ENCODE assay signal across 9 cellular contexts in genomic region chr1:46133181-46133658, GRCh38. TPM values are rescaled to one million over a fixed set of nuclear protein-coding genes. Genes with fewer than 3 reads are reported as not detected.
DNase-seq lines count a peak whose midpoint lies in the region; ATAC-seq, FAIRE-seq and TF ChIP-seq lines count a peak whose summit lies in the region.
"Had no signal": no experiment of that assay in that cellular context is flagged by ENCODE, and none has a peak within 500 bp of the region (broad histone marks: within the 10 kb centered on the region; RNA-seq: fewer than 3 reads in every experiment).

No MANE protein-coding gene starts in this region.

- FAIRE-seq in keratinocyte (lab: Jason Lieb, UNC) = no peak

- H2AFZ ChIP-seq in GM23248 (peak overlapping the region; percentile 87), Karpas-422 (ENCODE audit: low read length) (peak overlapping the region; percentile 77; the same call in 1 of the 2 replicates), keratinocyte (ENCODE audit: control insufficient read depth, low read length) (peak overlapping the region; percentile 51)

- H3K36me3 ChIP-seq in GM23248 (ENCODE audit: low read depth) (no peaks in the 10 kb centered on the region), Karpas-422 (ENCODE audit: insufficient read depth, low read length) (no peaks in the 10 kb centered on the region), keratinocyte (ENCODE audit: control insufficient read depth in 2 of 2, extremely low read depth in 1 of 2, insufficient read depth in 2 of 2, low read length in 2 of 2) (no peaks in the 10 kb centered on the region), subcutaneous abdominal adipose tissue (ENCODE audit: control insufficient read depth in 5 of 5, insufficient read depth in 5 of 5, low read length in 5 of 5) (no peaks in the 10 kb centered on the region)

- H3K4me2 ChIP-seq in GM23248 (ENCODE audit: unreplicated experiment) = peak overlapping the region; percentile 82
- H3K4me2 ChIP-seq in Karpas-422 (ENCODE audit: low read depth, low read length, poor library complexity, severe bottlenecking) = peak overlapping the region; percentile 82
- peak overlapping the region; percentile 96 for H3K4me2 ChIP-seq in keratinocyte (ENCODE audit: control insufficient read depth, extremely low read depth, insufficient read depth, low read depth, low read length)

- H3K4me3 Mint-ChIP-seq in activated CD8-positive, alpha-beta memory T cell treated with anti-CD3 and anti-CD28 coated beads, Interleukin-2, amount 10 ng/mL, durations not matched to agents 7 days and 5 days = peak overlapping the region; percentile 83

- 0 to 1% methylated on average over 16 to 22 of the region's 22 CpGs for WGBS in GM23248 (ENCODE audit: low coverage in 1 of 2, low lambda C conversion rate in 2 of 2, missing lambda C conversion rate in 2 of 2), 2 experiments

- no peak for TF ChIP-seq CTCF in astrocyte of the cerebellum (IDR thresholded peaks at IDR 0.05; ENCODE audit: low read depth, low read length, missing control alignments)
- no peak for TF ChIP-seq CTCF in keratinocyte (optimal IDR thresholded peaks at IDR 0.05 in 1 of 3, IDR thresholded peaks at IDR 0.05 in 1 of 3, conservative IDR thresholded peaks at IDR 0.05 in 1 of 3; ENCODE audit: extremely low read depth in 1 of 3, insufficient read depth in 2 of 3, low read length in 3 of 3)

- dilution Hi-C loops in keratinocyte (cut with MboI; ENCODE audit: extremely low pct_ligation_motif_present, low sequenced_read_pairs) = no loop called here

- no peaks in the 10 kb centered on the region for H3K9me3 ChIP-seq in GM23248 (ENCODE audit: low read depth)
- no peaks in the 10 kb centered on the region for H3K9me3 ChIP-seq in Karpas-422 (ENCODE audit: low read length)
- H3K9me3 ChIP-seq in keratinocyte (ENCODE audit: control insufficient read depth, low read depth, low read length) = no peaks in the 10 kb centered on the region
- H3K9me3 ChIP-seq in subcutaneous abdominal adipose tissue (ENCODE audit: control insufficient read depth in 5 of 5, low read length in 5 of 5) = no peaks in the 10 kb centered on the region

- H3K4me3 ChIP-seq in GM23248 = peak overlapping the region; percentile 77
- peak overlapping the region; percentile 75 for H3K4me3 ChIP-seq in Karpas-422 (ENCODE audit: low read length)
- peak overlapping the region; percentile 90 for H3K4me3 ChIP-seq in astrocyte of the cerebellum (ENCODE audit: low read depth, low read length)
- H3K4me3 ChIP-seq in keratinocyte (ENCODE audit: control insufficient read depth in 2 of 3, extremely low read depth in 1 of 3, insufficient read depth in 2 of 3, low read depth in 1 of 3, low read length in 3 of 3) = peak overlapping the region; percentile 39 to 64 (median 55)
- peak overlapping the region; percentile 74 to 87 (median 84) for H3K4me3 ChIP-seq in subcutaneous abdominal adipose tissue (ENCODE audit: low read depth in 1 of 5, low read length in 5 of 5)

- in situ Hi-C loops in GM23248 (cut with MboI) = no loop called here
- in situ Hi-C loops in astrocyte of the cerebellum (cut with HindIII; ENCODE audit: low sequenced_read_pairs) = no loop called here

- peaks cover 11% of the 10 kb centered on the region; the same call in 1 of the 2 replicates for H3F3A ChIP-seq in GM23248 (ENCODE audit: insufficient read depth)

- peaks cover 23% of the 10 kb centered on the region for H3K4me1 Mint-ChIP-seq in activated CD8-positive, alpha-beta memory T cell treated with anti-CD3 and anti-CD28 coated beads, Interleukin-2, amount 10 ng/mL, durations not matched to agents 7 days and 5 days

- peaks cover 48% of the 10 kb centered on the region for H3K27me3 Mint-ChIP-seq in activated CD8-positive, alpha-beta memory T cell treated with anti-CD3 and anti-CD28 coated beads, Interleukin-2, amount 10 ng/mL, durations not matched to agents 7 days and 5 days

- H3K4me1 ChIP-seq in GM23248 (ENCODE audit: insufficient read depth) = peaks cover 13% of the 10 kb centered on the region; the same call in 1 of the 2 replicates
- peaks cover 34% of the 10 kb centered on the region for H3K4me1 ChIP-seq in Karpas-422 (ENCODE audit: low read length)
- H3K4me1 ChIP-seq in keratinocyte (ENCODE audit: control insufficient read depth, extremely low read depth, insufficient read depth, low read length) = peaks cover 15% of the 10 kb centered on the region
- peaks cover 0 to 46% (median 18%) of the 10 kb centered on the region in 5 donors for H3K4me1 ChIP-seq in subcutaneous abdominal adipose tissue (ENCODE audit: control insufficient read depth in 5 of 5, insufficient read depth in 5 of 5, low read length in 5 of 5)

- CTCF ChIA-PET in activated CD8-positive, alpha-beta memory T cell treated with anti-CD3 and anti-CD28 coated beads, Interleukin-2, amount 10 ng/mL, durations not matched to agents 7 days and 5 days (lab: Charles Lee) = no interaction called here

- H3K9ac ChIP-seq in GM23248 (peak overlapping the region; percentile 88), Karpas-422 (ENCODE audit: low read length) (peak overlapping the region; percentile 92), keratinocyte (ENCODE audit: control insufficient read depth, extremely low read depth, insufficient read depth, low read length) (peak overlapping the region; percentile 88), subcutaneous abdominal adipose tissue (ENCODE audit: low read length in 5 of 5) (peak overlapping the region; percentile 28 to 86 (median 78))

- H3K27ac Mint-ChIP-seq in activated CD8-positive, alpha-beta memory T cell treated with anti-CD3 and anti-CD28 coated beads, Interleukin-2, amount 10 ng/mL, durations not matched to agents 7 days and 5 days = peak overlapping the region; percentile 91

- DNase-seq in activated CD8-positive, alpha-beta memory T cell treated with anti-CD3 and anti-CD28 coated beads, Interleukin-2, amount 10 ng/mL, durations not matched to agents 7 days and 5 days = no peak
- no peak for DNase-seq in activated CD8-positive, alpha-beta memory T cell treated with anti-CD3 and anti-CD28 coated beads, Interleukin-2, amount 50 U/mL, for 48 hours
- no peak for DNase-seq in GM23248
- peak; percentile 90 for DNase-seq in Karpas-422
- no peak for DNase-seq in astrocyte of the cerebellum (ENCODE audit: low read depth)
- DNase-seq in keratinocyte (ENCODE audit: low read depth, low spot score) = no peak
- DNase-seq in SIG-M5 (lab: John Stamatoyannopoulos, UW) = no peak

- H3K9me1 ChIP-seq in keratinocyte (ENCODE audit: control insufficient read depth, extremely low read depth, insufficient read depth, low read length) = no peaks in the 10 kb centered on the region

- H3K9me3 Mint-ChIP-seq in activated CD8-positive, alpha-beta memory T cell treated with anti-CD3 and anti-CD28 coated beads, Interleukin-2, amount 10 ng/mL, durations not matched to agents 7 days and 5 days (ENCODE audit: low read depth) = no peaks in the 10 kb centered on the region

- H3K79me2 ChIP-seq in GM23248 (ENCODE audit: insufficient read depth) = no peaks in the 10 kb centered on the region
- peaks cover 40% of the 10 kb centered on the region for H3K79me2 ChIP-seq in Karpas-422 (ENCODE audit: low read length)
- no peaks in the 10 kb centered on the region for H3K79me2 ChIP-seq in keratinocyte (ENCODE audit: control insufficient read depth, insufficient read depth, low read length)

- H3K27me3 ChIP-seq in GM23248 (replicated peaks; ENCODE audit: insufficient read depth) = 0 out of 2 replicates have a peak, but pooled peaks cover 4% of the 10 kb centered on the region
- no peaks in the 10 kb centered on the region for H3K27me3 ChIP-seq in Karpas-422 (ENCODE audit: low read length)
- H3K27me3 ChIP-seq in keratinocyte (ENCODE audit: control insufficient read depth, extremely low read depth, insufficient read depth, low read length) = peaks cover 5% of the 10 kb centered on the region
- H3K27me3 ChIP-seq in subcutaneous abdominal adipose tissue (ENCODE audit: control insufficient read depth in 5 of 5, insufficient read depth in 4 of 5, low read length in 5 of 5) = peaks cover 4 to 12% (median 9%) of the 10 kb centered on the region in 5 donors

- H3K9me2 ChIP-seq in GM23248 (ENCODE audit: insufficient read depth) (no peaks in the 10 kb centered on the region), Karpas-422 (replicated peaks; ENCODE audit: insufficient read depth, low read length) (no peaks in the 10 kb centered on the region)

- H3K36me3 Mint-ChIP-seq in activated CD8-positive, alpha-beta memory T cell treated with anti-CD3 and anti-CD28 coated beads, Interleukin-2, amount 10 ng/mL, durations not matched to agents 7 days and 5 days = no peaks in the 10 kb centered on the region

- H4K20me1 ChIP-seq in GM23248 (ENCODE audit: insufficient read depth) = no peaks in the 10 kb centered on the region
- no peaks in the 10 kb centered on the region for H4K20me1 ChIP-seq in Karpas-422 (ENCODE audit: insufficient read depth, low read depth, low read length)
- H4K20me1 ChIP-seq in keratinocyte (ENCODE audit: control insufficient read depth, extremely low read depth, insufficient read depth, low read length) = no peaks in the 10 kb centered on the region

- H3K27ac ChIP-seq in GM23248 = peak overlapping the region; percentile 95
- H3K27ac ChIP-seq in Karpas-422 (ENCODE audit: low read length) = peak overlapping the region; percentile 87
- peak overlapping the region; percentile 45 for H3K27ac ChIP-seq in keratinocyte (ENCODE audit: control insufficient read depth, insufficient read depth, low read length)
- peak overlapping the region; percentile 88 for H3K27ac ChIP-seq in subcutaneous abdominal adipose tissue (ENCODE audit: low read depth, low read length)

- ATAC-seq in activated CD8-positive, alpha-beta memory T cell treated with anti-CD3 and anti-CD28 coated beads, Interleukin-2, amount 10 ng/mL, durations not matched to agents 7 days and 5 days = peak; percentile 71

RNA-seq across cellular contexts. Expression of gene PIK3R3, which starts 0.8 kb away (rescaled TPM):
- total RNA-seq in activated CD8-positive, alpha-beta memory T cell treated with anti-CD3 and anti-CD28 coated beads, Interleukin-2, amount 10 ng/mL, durations not matched to agents 7 days and 5 days = 1 to 10 TPM; 6.7 to 9.6 TPM
- total RNA-seq in GM23248 (2014; rRNA removed; shearing (Covaris generic)) = 0.76 and 1.9 TPM in 2 replicates
- 1.3 and 1.6 TPM in 2 replicates for polyA plus RNA-seq in GM23248 (2016; fragmentation: Nextera tagmentation; extraction: Ambion mirVana)
- 10.4 and 12.7 TPM in 2 replicates for total RNA-seq in Karpas-422 (2014; rRNA removed; shearing (Covaris generic); ENCODE audit: low replicate concordance)
- 6.8 to 11.9 TPM (median 11.7 TPM) in 3 replicates for polyA plus RNA-seq in keratinocyte
- polyA plus RNA-seq in keratinocyte (2011; ENCODE audit: low read depth) = 1.7 TPM
- 6.5 and 9.3 TPM in 2 replicates for polyA plus RNA-seq in keratinocyte (2011; cell fraction: cytosol; rRNA removed)
- polyA plus RNA-seq in keratinocyte (2011; cell fraction: nucleus; rRNA removed) = 10.5 and 12.5 TPM in 2 replicates
- 2.9 and 9.7 TPM in 2 replicates for polyA plus RNA-seq in keratinocyte (2012; ENCODE audit: low replicate concordance)
- polyA minus RNA-seq in keratinocyte = 6.6 to 22.0 TPM (median 16.7 TPM) in 3 replicates
- 10.0 TPM for polyA minus RNA-seq in keratinocyte (2011; cell fraction: cytosol; rRNA and poly(A)+ RNA removed)
- polyA minus RNA-seq in keratinocyte (2011; cell fraction: nucleus; rRNA and poly(A)+ RNA removed) = 11.1 and 21.7 TPM in 2 replicates

RNA-seq across cellular contexts. Expression of gene TSPAN1, which starts 41.7 kb away (rescaled TPM):
- total RNA-seq in activated CD8-positive, alpha-beta memory T cell treated with anti-CD3 and anti-CD28 coated beads, Interleukin-2, amount 10 ng/mL, durations not matched to agents 7 days and 5 days = not detected
- total RNA-seq in GM23248 (2014; rRNA removed; shearing (Covaris generic)) = not detected in 2 replicates
- 0.38 and 0.70 TPM in 2 replicates for polyA plus RNA-seq in GM23248 (2016; fragmentation: Nextera tagmentation; extraction: Ambion mirVana)
- not detected in 2 replicates for total RNA-seq in Karpas-422 (2014; rRNA removed; shearing (Covaris generic); ENCODE audit: low replicate concordance)
- polyA plus RNA-seq in keratinocyte = 312 to 376 TPM (median 362 TPM) in 3 replicates
- polyA plus RNA-seq in keratinocyte (2011; ENCODE audit: low read depth) = 86.1 TPM
- polyA plus RNA-seq in keratinocyte (2011; cell fraction: cytosol; rRNA removed) = 402 and 490 TPM in 2 replicates
- polyA plus RNA-seq in keratinocyte (2011; cell fraction: nucleus; rRNA removed) = 869 and 873 TPM in 2 replicates
- 85.3 and 177 TPM in 2 replicates for polyA plus RNA-seq in keratinocyte (2012; ENCODE audit: low replicate concordance)
- 327 to 474 TPM (median 467 TPM) in 3 replicates for polyA minus RNA-seq in keratinocyte
- polyA minus RNA-seq in keratinocyte (2011; cell fraction: cytosol; rRNA and poly(A)+ RNA removed) = 249 TPM
- 322 and 407 TPM in 2 replicates for polyA minus RNA-seq in keratinocyte (2011; cell fraction: nucleus; rRNA and poly(A)+ RNA removed)

RNA-seq across cellular contexts. Expression of gene P3R3URF, which starts 43.1 kb away (rescaled TPM):
- not detected for total RNA-seq in activated CD8-positive, alpha-beta memory T cell treated with anti-CD3 and anti-CD28 coated beads, Interleukin-2, amount 10 ng/mL, durations not matched to agents 7 days and 5 days
- total RNA-seq in GM23248 (2014; rRNA removed; shearing (Covaris generic)) = not detected in 2 replicates
- polyA plus RNA-seq in GM23248 (2016; fragmentation: Nextera tagmentation; extraction: Ambion mirVana) (not detected in 2 replicates), keratinocyte (not detected in 3 replicates)
- not detected in 2 replicates for total RNA-seq in Karpas-422 (2014; rRNA removed; shearing (Covaris generic); ENCODE audit: low replicate concordance)
- not detected for polyA plus RNA-seq in keratinocyte (2011; ENCODE audit: low read depth)
- not detected in 2 replicates for polyA plus RNA-seq in keratinocyte (2011; cell fraction: cytosol; rRNA removed)
- polyA plus RNA-seq in keratinocyte (2011; cell fraction: nucleus; rRNA removed) = not detected in 2 replicates
- not detected in 2 replicates for polyA plus RNA-seq in keratinocyte (2012; ENCODE audit: low replicate concordance)
- not detected in 3 replicates for polyA minus RNA-seq in keratinocyte
- polyA minus RNA-seq in keratinocyte (2011; cell fraction: cytosol; rRNA and poly(A)+ RNA removed) = not detected
- polyA minus RNA-seq in keratinocyte (2011; cell fraction: nucleus; rRNA and poly(A)+ RNA removed) = not detected in 2 replicates
- total RNA-seq: LHCN-M2 had no signal

Comparison
In these comparisons a context has a peak if more than half of its experiments do, and no peak if none do; other contexts are left out.
1. H3K27ac ChIP-seq: peak in every context shown above with its lines; median percentile 95 in GM23248; 88 in subcutaneous abdominal adipose tissue; 87 in Karpas-422; 45 in keratinocyte.